ENCODE assay signal across 8 cellular contexts in the genomic region with DNA sequence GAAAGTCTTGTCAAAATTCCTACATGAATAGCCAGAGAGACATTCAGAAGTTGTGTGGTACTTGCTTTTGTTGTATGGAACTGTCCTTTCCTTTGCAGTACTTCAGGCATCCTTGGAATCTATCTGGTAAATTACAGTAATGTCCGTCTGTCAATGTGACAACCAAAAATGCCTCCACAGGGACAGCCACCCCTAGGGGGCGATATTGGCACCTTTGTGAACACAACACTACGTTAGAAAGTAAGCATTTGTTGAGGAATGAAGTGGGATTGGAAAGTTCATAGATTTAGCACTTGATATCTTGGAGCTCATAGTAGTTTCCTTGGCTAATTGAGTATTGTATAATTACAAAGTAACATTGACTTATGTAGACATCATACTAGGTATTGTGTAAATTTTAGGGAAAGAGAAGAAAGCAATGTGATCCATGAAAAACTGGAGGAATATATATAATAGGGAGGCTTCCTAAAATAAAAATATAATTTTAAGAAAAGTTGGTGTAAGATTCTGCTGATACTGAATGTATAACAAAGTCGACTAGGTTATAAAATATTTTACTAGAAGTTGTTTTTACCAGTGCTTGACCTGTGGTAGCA. TPM values are rescaled to one million over a fixed set of nuclear protein-coding genes. Genes with fewer than 3 reads are reported as not detected.
A peak's percentile ranks its signal among the peaks of the same experiment; 100 is the strongest.
DNase-seq lines count a peak whose midpoint lies in the region; ATAC-seq and TF ChIP-seq lines count a peak whose summit lies in the region.

No MANE protein-coding gene starts in this region.

- peak; percentile 75 for DNase-seq in DMS 273 (lab: John Stamatoyannopoulos, UW; ENCODE audit: unreplicated experiment)
- no peak for DNase-seq in DMS 273 treated with DMSO at 0.1 percent for 48 hours (lab: John Stamatoyannopoulos, UW)
- peak; percentile 36 for DNase-seq in NCI-H2227 (lab: John Stamatoyannopoulos, UW; ENCODE audit: unreplicated experiment)
- peak; percentile 17 for DNase-seq in activated CD8-positive, alpha-beta memory T cell treated with anti-CD3 and anti-CD28 coated beads, Interleukin-2, amount 50 U/mL, for 24 hours (ENCODE audit: extremely low read depth)
- DNase-seq in fibroblast of the conjunctiva (ENCODE audit: low read depth): peak; percentile 6
- peak; percentile 14 for DNase-seq in progenitor cell of endocrine pancreas (ENCODE audit: low spot score, unreplicated experiment)
- DNase-seq in NCI-H510A treated with DMSO at 0.1 percent for 48 hours (lab: John Stamatoyannopoulos, UW): no peak

- TF ChIP-seq CTCF in progenitor cell of endocrine pancreas (IDR thresholded peaks at IDR 0.05; ENCODE audit: unreplicated experiment): peak; percentile 59

- no peaks in the 10 kb centered on the region for H3K9me3 Mint-ChIP-seq in progenitor cell of endocrine pancreas (ENCODE audit: low read depth)

- no peak overlapping the region for H3K4me3 Mint-ChIP-seq in progenitor cell of endocrine pancreas (ENCODE audit: low read depth)

- no peaks in the 10 kb centered on the region for H3K4me1 Mint-ChIP-seq in progenitor cell of endocrine pancreas (ENCODE audit: low read depth)

- H3K36me3 Mint-ChIP-seq in progenitor cell of endocrine pancreas (ENCODE audit: insufficient read depth): peaks cover 34% of the 10 kb centered on the region

- ATAC-seq in GM21529 (IDR thresholded peaks at IDR 0.05; ENCODE audit: unreplicated experiment): peak; percentile 64

- no peaks in the 10 kb centered on the region for H3K27me3 Mint-ChIP-seq in progenitor cell of endocrine pancreas

- H3K27ac Mint-ChIP-seq in progenitor cell of endocrine pancreas: no peak overlapping the region

RNA-seq across cellular contexts. Expression of gene TMEFF1, which starts 32.7 kb away (rescaled TPM):
- 69.1 and 78.1 TPM in 2 replicates for total RNA-seq in progenitor cell of endocrine pancreas

Comparison
In these comparisons a context has a peak if more than half of its experiments do, and no peak if none do; other contexts are left out.
1. DNase-seq: peak in DMS 273 (single experiment), NCI-H2227 (single experiment), activated CD8-positive, alpha-beta memory T cell treated with anti-CD3 and anti-CD28 coated beads, Interleukin-2, amount 50 U/mL, for 24 hours (single experiment), fibroblast of the conjunctiva (single experiment) and progenitor cell of endocrine pancreas (single experiment); none in DMS 273 treated with DMSO at 0.1 percent for 48 hours (single experiment) and NCI-H510A treated with DMSO at 0.1 percent for 48 hours (single experiment).